In genomic region chr16:85396879-85397871, GRCh38 we compare ENCODE assay signal across 10 cellular contexts.
DNase-seq lines count a peak whose midpoint lies in the region; TF ChIP-seq lines count a peak whose summit lies in the region.
"Had no signal": no experiment of that assay in that cellular context is flagged by ENCODE, and none has a peak within 500 bp of the region (broad histone marks: within the 10 kb centered on the region; RNA-seq: fewer than 3 reads in every experiment).

No MANE protein-coding gene starts in this region.

- 62 to 69% methylated on average over 3 to 24 of the region's 25 CpGs for WGBS in transverse colon (ENCODE audit: low coverage in 1 of 2), 2 donors

- in situ Hi-C loops in transverse colon (cut with MboI; ENCODE audit: low pct_ligation_motif_present in 1 of 4, low pct_unique_long_range_greater_than_20kb in 1 of 4, low sequenced_read_pairs in 3 of 4) = no loop called here

- H3K27me3 ChIP-seq in left ventricle myocardium inferior (ENCODE audit: low read depth) = no peaks in the 10 kb centered on the region
- H3K27me3 ChIP-seq in transverse colon = no peaks in the 10 kb centered on the region
- H3K27me3 ChIP-seq: body of pancreas had no signal

- H3K4me3 ChIP-seq in left ventricle myocardium inferior = no peak overlapping the region
- no peak overlapping the region for H3K4me3 ChIP-seq in transverse colon
- H3K4me3 ChIP-seq: body of pancreas had no signal

- H3K36me3 ChIP-seq in left ventricle myocardium inferior (no peaks in the 10 kb centered on the region), transverse colon (no peaks in the 10 kb centered on the region)
- H3K36me3 ChIP-seq: neutrophil had no signal

- H3K9me3 ChIP-seq in left ventricle myocardium inferior (replicated peaks) = no peaks in the 10 kb centered on the region
- no peaks in the 10 kb centered on the region for H3K9me3 ChIP-seq in transverse colon
- H3K9me3 ChIP-seq: body of pancreas, neutrophil had no signal

- DNase-seq in activated T-cell treated with anti-CD3 and anti-CD28 coated beads for 48 hours (ENCODE audit: low read depth) (peak; percentile 16), activated T-cell treated with anti-CD3 and anti-CD28 coated beads for 4 hours (no peak), NCI-H526 treated with DMSO at 0.1 percent for 48 hours (lab: John Stamatoyannopoulos, UW) (peak; percentile 10), left ventricle myocardium inferior (peak; percentile 15), transverse colon (no peak), CD1c-positive myeloid dendritic cell (ENCODE audit: extremely low spot score) (no peak), kidney tubule cell (ENCODE audit: low spot score) (no peak), cerebellar cortex (ENCODE audit: low spot score) (no peak)

- intact Hi-C loops in left ventricle myocardium inferior (cut with micrococcal nuclease) (no loop called here), transverse colon (cut with DNase I; ENCODE audit: low total_unique reads) (loop anchor here (10.0 kb wide), 2 partner anchors 92 to 318 kb away; no protein-coding TSS in a partner anchor)

- H3K4me1 ChIP-seq in left ventricle myocardium inferior = peaks cover 38% of the 10 kb centered on the region
- H3K4me1 ChIP-seq in transverse colon = peaks cover 15 to 33% (median 24%) of the 10 kb centered on the region in 4 donors

- TF ChIP-seq CTCF in left ventricle myocardium inferior (IDR thresholded peaks at IDR 0.05; ENCODE audit: borderline replicate concordance) (no peak), transverse colon (IDR thresholded peaks at IDR 0.05) (peak in 2 of 5 experiments; percentile 12 to 36)

- H3K27ac ChIP-seq in left ventricle myocardium inferior (replicated peaks) (peak overlapping the region; percentile 9), transverse colon (peak overlapping the region; percentile 57 to 85 (median 74))
- H3K27ac ChIP-seq: neutrophil had no signal

- no peak for TF ChIP-seq POLR2A in transverse colon (IDR thresholded peaks at IDR 0.05)

- no peak for TF ChIP-seq EP300 in transverse colon (IDR thresholded peaks at IDR 0.05; ENCODE audit: low read depth)

Comparison
In these comparisons a context has a peak if more than half of its experiments do, and no peak if none do; other contexts are left out.
1. DNase-seq: peak in activated T-cell treated with anti-CD3 and anti-CD28 coated beads for 48 hours (single experiment), NCI-H526 treated with DMSO at 0.1 percent for 48 hours (single experiment) and left ventricle myocardium inferior (single experiment); none in activated T-cell treated with anti-CD3 and anti-CD28 coated beads for 4 hours (single experiment), transverse colon (single experiment), CD1c-positive myeloid dendritic cell (single experiment), kidney tubule cell (single experiment) and cerebellar cortex (single experiment).